Comparison of ENCODE assay signal across 9 cellular contexts in the genomic region with DNA sequence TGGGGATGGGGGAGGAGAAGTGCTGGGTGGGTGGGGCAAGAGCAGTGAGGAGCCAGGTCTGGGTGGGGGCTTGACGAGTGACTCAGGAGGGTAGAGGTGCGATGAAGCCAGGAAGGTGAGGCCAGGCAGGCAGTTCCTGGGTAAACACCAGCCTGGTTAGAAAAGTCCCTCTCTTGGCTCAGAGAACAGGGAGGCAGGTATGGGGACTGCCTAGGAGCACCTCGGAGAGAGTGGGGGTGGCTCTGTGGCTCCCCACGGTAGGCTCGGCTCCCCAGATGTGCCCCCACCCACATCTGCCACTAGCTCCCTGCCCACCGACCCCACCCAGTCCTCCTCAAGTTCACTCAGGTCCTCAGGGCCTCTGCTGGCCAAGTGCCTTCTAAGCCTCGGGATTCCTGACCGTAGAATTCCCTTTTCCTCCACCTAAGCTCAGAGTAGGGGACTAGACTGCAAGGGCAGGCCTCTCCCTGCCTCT. TPM values are rescaled to one million over a fixed set of nuclear protein-coding genes. Genes with fewer than 3 reads are reported as not detected.
A peak's percentile ranks its signal among the peaks of the same experiment; 100 is the strongest.
DNase-seq lines count a peak whose midpoint lies in the region; ATAC-seq and TF ChIP-seq lines count a peak whose summit lies in the region.
"Had no signal": no experiment of that assay in that cellular context is flagged by ENCODE, and none has a peak within 500 bp of the region (broad histone marks: within the 10 kb centered on the region; RNA-seq: fewer than 3 reads in every experiment).

No MANE protein-coding gene starts in this region.

- CTCF ChIA-PET in PC-3 (lab: Charles Lee), result no interaction called here

- H3K9me3 ChIP-seq in PC-3 (ENCODE audit: low read length) (no peaks in the 10 kb centered on the region), esophagus (ENCODE audit: control insufficient read depth in 2 of 2, insufficient read depth in 1 of 2, low read depth in 1 of 2, low read length in 1 of 2) (no peaks in the 10 kb centered on the region), MM.1S (replicated peaks; ENCODE audit: insufficient read depth, low read length) (no peaks in the 10 kb centered on the region)

- peaks cover 58% of the 10 kb centered on the region for H3K79me2 ChIP-seq in PC-3 (ENCODE audit: low read length)
- no peaks in the 10 kb centered on the region for H3K79me2 ChIP-seq in MM.1S (ENCODE audit: low read length)

- H3K36me3 ChIP-seq in PC-3 (ENCODE audit: low read depth, low read length) (no peaks in the 10 kb centered on the region), esophagus (ENCODE audit: control insufficient read depth in 2 of 2, insufficient read depth in 2 of 2, low read length in 1 of 2) (no peaks in the 10 kb centered on the region), MM.1S (replicated peaks; ENCODE audit: insufficient read depth, low read length) (no peaks in the 10 kb centered on the region)

- peaks cover 68% of the 10 kb centered on the region for H3K4me1 Mint-ChIP-seq in neural crest cell

- peaks cover 60% of the 10 kb centered on the region for H3K4me1 ChIP-seq in PC-3 (ENCODE audit: insufficient read depth, low read length)
- H3K4me1 ChIP-seq in esophagus (ENCODE audit: control insufficient read depth in 2 of 2, insufficient read depth in 2 of 2, low read length in 1 of 2), result peaks cover 6 to 27% of the 10 kb centered on the region in 2 donors
- no peaks in the 10 kb centered on the region for H3K4me1 ChIP-seq in MM.1S (ENCODE audit: low read length)

- peak overlapping the region; percentile 90 for H3K4me3 Mint-ChIP-seq in neural crest cell

- intact Hi-C loops in PC-3 (cut with micrococcal nuclease), result loop anchor here (10.0 kb wide), 1 partner anchor 151 kb away; a partner anchor contains a TSS

- H4K20me1 ChIP-seq in PC-3 (ENCODE audit: low read length) (no peaks in the 10 kb centered on the region), MM.1S (ENCODE audit: insufficient read depth, low read length) (no peaks in the 10 kb centered on the region)

- no peaks in the 10 kb centered on the region for H3K27me3 ChIP-seq in PC-3 (ENCODE audit: low read length)
- no peaks in the 10 kb centered on the region for H3K27me3 ChIP-seq in esophagus (ENCODE audit: control insufficient read depth in 1 of 2, insufficient read depth in 2 of 2, low read length in 2 of 2)
- H3K27me3 ChIP-seq in MM.1S (replicated peaks; ENCODE audit: insufficient read depth, low read length), result peaks cover 9% of the 10 kb centered on the region

- H3K4me3 ChIP-seq in PC-3 (ENCODE audit: low read length) (peak overlapping the region; percentile 84), esophagus (ENCODE audit: low read depth in 1 of 2, low read length in 2 of 2) (peak overlapping the region; percentile 62 to 72), MM.1S (ENCODE audit: low read length) (no peak overlapping the region)

- H3K27me3 Mint-ChIP-seq in neural crest cell (ENCODE audit: low read depth), result no peaks in the 10 kb centered on the region

- TF ChIP-seq CTCF in C4-2B (conservative IDR thresholded peaks at IDR 0.05) (no peak), PC-3 (conservative IDR thresholded peaks at IDR 0.05; ENCODE audit: low read depth, low read length) (no peak), neural crest cell (conservative IDR thresholded peaks at IDR 0.05) (no peak), MM.1S (IDR thresholded peaks at IDR 0.05; ENCODE audit: low read length) (no peak)

- BruUV-seq in PC-3 (replicated peaks; lab: Mats Ljungman, UMichigan), result no TSS peak

- H3K9ac ChIP-seq in PC-3 (ENCODE audit: low read length) (peak overlapping the region; percentile 79), MM.1S (ENCODE audit: low read length) (no peak overlapping the region)

- H3K27ac Mint-ChIP-seq in neural crest cell (ENCODE audit: unreplicated experiment), result peak overlapping the region; percentile 87

- H3K9me2 ChIP-seq in PC-3 (replicated peaks; ENCODE audit: low read length) (no peaks in the 10 kb centered on the region), MM.1S (replicated peaks; ENCODE audit: insufficient read depth, low read length) (no peaks in the 10 kb centered on the region)

- H3K9me3 Mint-ChIP-seq in neural crest cell, result no peaks in the 10 kb centered on the region

- POLR2A ChIA-PET in PC-3 (lab: Charles Lee; ENCODE audit: unreplicated experiment), result no interaction called here

- H3K27ac ChIP-seq in C4-2B (peak overlapping the region; percentile 48; the same call in 1 of the 2 replicates), PC-3 (ENCODE audit: low read length) (peak overlapping the region; percentile 65), esophagus (ENCODE audit: low read depth in 2 of 2, low read length in 1 of 2) (peak overlapping the region; percentile 87 to 90), MM.1S (ENCODE audit: low read length) (no peak overlapping the region)

- H2AFZ ChIP-seq in PC-3 (ENCODE audit: low read length) (peak overlapping the region; percentile 47; the same call in 1 of the 2 replicates), MM.1S (ENCODE audit: low read length) (no peak overlapping the region)

- no peaks in the 10 kb centered on the region for H3F3A ChIP-seq in PC-3 (ENCODE audit: low read length, unreplicated experiment)
- no peaks in the 10 kb centered on the region for H3F3A ChIP-seq in MM.1S (ENCODE audit: insufficient read depth, low read length)

- peak; percentile 31 for ATAC-seq in PC-3
- ATAC-seq in HG02981 (IDR thresholded peaks at IDR 0.05; ENCODE audit: unreplicated experiment), result no peak

- H3K36me3 Mint-ChIP-seq in neural crest cell (ENCODE audit: low read depth), result no peaks in the 10 kb centered on the region

- WGBS in esophagus, 2 donors, result 9 to 13% methylated on average over 5 to 8 of the region's 8 CpGs

- H3K4me2 ChIP-seq in PC-3 (ENCODE audit: low read length), result peak overlapping the region; percentile 98
- no peak overlapping the region for H3K4me2 ChIP-seq in MM.1S (ENCODE audit: low read depth, low read length)

- DNase-seq in PC-3, result peak; percentile 62
- DNase-seq in neural crest cell (ENCODE audit: low read depth, low spot score), result no peak
- DNase-seq in MM.1S, result no peak
- no peak for DNase-seq in hypothalamus (lab: John Stamatoyannopoulos, UW)
- DNase-seq in dermis blood vessel endothelial cell, result no peak
- DNase-seq: stimulated activated CD4-positive, alpha-beta T cell treated with anti-CD3 and anti-CD28 coated beads, Interleukin-4, amount 100 ng/mL, for 1 hour had no signal

RNA-seq across cellular contexts. Expression of a gene that starts 1.2 kb away (rescaled TPM):
- 35.1 and 56.0 TPM in 2 replicates for total RNA-seq in PC-3 (2014; rRNA removed)
- 10 to 100 TPM; 37.6 to 55.0 TPM for polyA plus RNA-seq in esophagus
- 101 and 103 TPM in 2 replicates for total RNA-seq in neural crest cell
- total RNA-seq in dermis blood vessel endothelial cell, result 1,406 and 1,997 TPM in 2 replicates

RNA-seq across cellular contexts. Expression of a gene that starts 40.9 kb away (rescaled TPM):
- not detected in 2 replicates for total RNA-seq in PC-3 (2014; rRNA removed)
- polyA plus RNA-seq in esophagus, result 1 to 10 TPM in 1 of 2 donors, under 1 TPM in 1; 0.18 to 1.1 TPM
- total RNA-seq in neural crest cell, result not detected in 2 replicates
- not detected in 2 replicates for total RNA-seq in dermis blood vessel endothelial cell

Comparison
In these comparisons a context has a peak if more than half of its experiments do, and no peak if none do; other contexts are left out.
1. RNA of a gene that starts 1.2 kb away (total RNA-seq): 1,406 to 1,997 TPM in dermis blood vessel endothelial cell; 101 to 103 TPM in neural crest cell and 35.1 to 56.0 TPM in PC-3; every median in the first group is over 10 times any median in the second.